Comparison of ENCODE assay signal across 8 cellular contexts in genomic region chr11:130146797-130147196, GRCh38. TPM values are rescaled to one million over a fixed set of nuclear protein-coding genes. Genes with fewer than 3 reads are reported as not detected.
A peak's percentile ranks its signal among the peaks of the same experiment; 100 is the strongest.
DNase-seq lines count a peak whose midpoint lies in the region; ATAC-seq and TF ChIP-seq lines count a peak whose summit lies in the region.

No MANE protein-coding gene starts in this region.

- BruUV-seq in PC-3 (replicated peaks; lab: Mats Ljungman, UMichigan): no TSS peak

- peak overlapping the region; percentile 79 for H3K27ac Mint-ChIP-seq in progenitor cell of endocrine pancreas

- H3K27me3 Mint-ChIP-seq in progenitor cell of endocrine pancreas: no peaks in the 10 kb centered on the region

- H3K4me3 Mint-ChIP-seq in progenitor cell of endocrine pancreas (ENCODE audit: low read depth): no peak overlapping the region

- POLR2A ChIA-PET in PC-3 (lab: Charles Lee; ENCODE audit: unreplicated experiment): interaction anchor here (0.7 kb wide), 1 partner anchor 46 kb away, joined by 4 read pairs; no protein-coding TSS in a partner anchor

- peaks cover 34% of the 10 kb centered on the region for H3K36me3 ChIP-seq in PC-3 (ENCODE audit: low read depth, low read length)

- H3K4me2 ChIP-seq in PC-3 (ENCODE audit: low read length): peak overlapping the region; percentile 42

- H3K9me3 Mint-ChIP-seq in progenitor cell of endocrine pancreas (ENCODE audit: low read depth): no peaks in the 10 kb centered on the region

- H3K4me1 Mint-ChIP-seq in progenitor cell of endocrine pancreas (ENCODE audit: low read depth): peaks cover 38% of the 10 kb centered on the region

- peaks cover 6% of the 10 kb centered on the region for H3F3A ChIP-seq in PC-3 (ENCODE audit: low read length, unreplicated experiment)

- H3K4me3 ChIP-seq in PC-3 (ENCODE audit: low read length): no peak overlapping the region

- DNase-seq in PC-3 (peak; percentile 45), progenitor cell of endocrine pancreas (ENCODE audit: low spot score, unreplicated experiment) (no peak), DMS 273 (lab: John Stamatoyannopoulos, UW; ENCODE audit: unreplicated experiment) (no peak), AG20443 (ENCODE audit: low spot score) (no peak), cerebellar nuclear complex (lab: John Stamatoyannopoulos, UW) (no peak)

- intact Hi-C loops in PC-3 (cut with micrococcal nuclease): loop anchor here (1.0 kb wide), 1 partner anchor 223 kb away; no protein-coding TSS in a partner anchor

- H3K4me1 ChIP-seq in PC-3 (ENCODE audit: insufficient read depth, low read length): peaks cover 34% of the 10 kb centered on the region

- peaks cover 21% of the 10 kb centered on the region for H3K36me3 Mint-ChIP-seq in progenitor cell of endocrine pancreas (ENCODE audit: insufficient read depth)

- CTCF ChIA-PET in PC-3 (lab: Charles Lee): interaction anchor here (1.0 to 2.8 kb wide), 6 partner anchors 9 to 265 kb away, joined by 3 to 23 read pairs (median 4); no protein-coding TSS in a partner anchor

- no peak overlapping the region for H3K9ac ChIP-seq in PC-3 (ENCODE audit: low read length)

- TF ChIP-seq CTCF in PC-3 (conservative IDR thresholded peaks at IDR 0.05; ENCODE audit: low read depth, low read length) (no peak), progenitor cell of endocrine pancreas (IDR thresholded peaks at IDR 0.05; ENCODE audit: unreplicated experiment) (no peak)

- no peaks in the 10 kb centered on the region for H3K79me2 ChIP-seq in PC-3 (ENCODE audit: low read length)

- no peaks in the 10 kb centered on the region for H3K9me2 ChIP-seq in PC-3 (replicated peaks; ENCODE audit: low read length)

- H4K20me1 ChIP-seq in PC-3 (ENCODE audit: low read length): no peaks in the 10 kb centered on the region

- peak; percentile 56 for ATAC-seq in GM18511 (IDR thresholded peaks at IDR 0.05; ENCODE audit: unreplicated experiment)
- ATAC-seq in PC-3: peak; percentile 6; the same call in 1 of the 2 replicates
- ATAC-seq in esophagus mucosa: peak; percentile 42
- ATAC-seq in HG03097 (IDR thresholded peaks at IDR 0.05; ENCODE audit: low FRiP score, unreplicated experiment): no peak

- no peak overlapping the region for H2AFZ ChIP-seq in PC-3 (ENCODE audit: low read length)

- no peaks in the 10 kb centered on the region for H3K9me3 ChIP-seq in PC-3 (ENCODE audit: low read length)

- peak overlapping the region; percentile 89 for H3K27ac ChIP-seq in PC-3 (ENCODE audit: low read length)

- H3K27me3 ChIP-seq in PC-3 (ENCODE audit: low read length): no peaks in the 10 kb centered on the region

RNA-seq across cellular contexts. Expression of gene ST14, which starts 12.8 kb away (rescaled TPM):
- total RNA-seq in PC-3 (2014; rRNA removed) (231 and 289 TPM in 2 replicates), esophagus mucosa (121 TPM), progenitor cell of endocrine pancreas (94.7 and 94.9 TPM in 2 replicates)
